ENCODE assay signal across 1 cellular context in genomic region chr12:26768611-26769603, GRCh38.
TF ChIP-seq lines count a peak whose summit lies in the region.

No MANE protein-coding gene starts in this region.

TF ChIP-seq in HepG2, 621 proteins besides CTCF, POLR2A, EP300 and RAD21 (continued from another document and continues in another):
- TF ChIP-seq CERS6 (CRISPR knock-in tag; IDR thresholded peaks at IDR 0.05) (no peak), HOXA3 (CRISPR knock-in tag; IDR thresholded peaks at IDR 0.05) (peak; percentile 71), HNF4G (IDR thresholded peaks at IDR 0.05; ENCODE audit: borderline replicate concordance, low read depth, low read length) (peak; percentile 74; the same call in 1 of the 2 replicates), HNF4G (CRISPR knock-in tag; IDR thresholded peaks at IDR 0.05; ENCODE audit: borderline replicate concordance, low read depth) (no peak), CC2D1A (CRISPR knock-in tag; IDR thresholded peaks at IDR 0.05) (no peak), ZNF615 (CRISPR knock-in tag; IDR thresholded peaks at IDR 0.05; ENCODE audit: borderline replicate concordance) (no peak), ZBTB8A (CRISPR knock-in tag; IDR thresholded peaks at IDR 0.05; ENCODE audit: borderline replicate concordance, low read depth) (no peak), ZNF3 (CRISPR knock-in tag; IDR thresholded peaks at IDR 0.05) (no peak), ZKSCAN8 (CRISPR knock-in tag; IDR thresholded peaks at IDR 0.05; ENCODE audit: borderline replicate concordance) (peak; percentile 94; the same call in 1 of the 2 replicates), ZNF547 (CRISPR knock-in tag; IDR thresholded peaks at IDR 0.05) (peak; percentile 40; the same call in 1 of the 2 replicates), NR2F2 (IDR thresholded peaks at IDR 0.05; ENCODE audit: borderline replicate concordance, low read depth) (peak; percentile 98), ZNF570 (CRISPR knock-in tag; IDR thresholded peaks at IDR 0.05; ENCODE audit: borderline replicate concordance) (no peak), ZNF770 (CRISPR knock-in tag; IDR thresholded peaks at IDR 0.05) (peak; percentile 61), JUN (CRISPR knock-in tag; IDR thresholded peaks at IDR 0.05) (peak; percentile 65; the same call in 1 of the 2 replicates), ZNF629 (CRISPR knock-in tag; conservative IDR thresholded peaks at IDR 0.05) (no peak), ZMAT3 (CRISPR knock-in tag; conservative IDR thresholded peaks at IDR 0.05) (no peak; the same call in 1 of the 2 replicates), ZMYM2 (CRISPR knock-in tag; IDR thresholded peaks at IDR 0.05) (no peak; the same call in 1 of the 2 replicates), ZNF263 (CRISPR knock-in tag; IDR thresholded peaks at IDR 0.05) (no peak), SMC3 (IDR thresholded peaks at IDR 0.05; ENCODE audit: low read length) (no peak; the same call in 1 of the 2 replicates), SMYD3 (CRISPR knock-in tag; IDR thresholded peaks at IDR 0.05) (peak; percentile 93), ZGPAT (CRISPR knock-in tag; IDR thresholded peaks at IDR 0.05) (peak; percentile 99), RAD51 (IDR thresholded peaks at IDR 0.05; ENCODE audit: borderline replicate concordance) (no peak), NONO (IDR thresholded peaks at IDR 0.05) (no peak), NONO (CRISPR knock-in tag; conservative IDR thresholded peaks at IDR 0.05) (peak; percentile 71), ZNF782 (CRISPR knock-in tag; IDR thresholded peaks at IDR 0.05; ENCODE audit: borderline replicate concordance) (no peak), ZBTB1 (CRISPR knock-in tag; IDR thresholded peaks at IDR 0.05; ENCODE audit: borderline replicate concordance) (no peak), KDM6A (CRISPR knock-in tag; IDR thresholded peaks at IDR 0.05; ENCODE audit: low read depth) (peak; percentile 91), ZNF460 (CRISPR knock-in tag; IDR thresholded peaks at IDR 0.05; ENCODE audit: borderline replicate concordance) (peak; percentile 45; the same call in 1 of the 2 replicates), ZNF557 (CRISPR knock-in tag; IDR thresholded peaks at IDR 0.05) (no peak), ZNF703 (CRISPR knock-in tag; IDR thresholded peaks at IDR 0.05; ENCODE audit: borderline replicate concordance) (peak; percentile 98), HIVEP1 (CRISPR knock-in tag; IDR thresholded peaks at IDR 0.05) (no peak), ELF1 (CRISPR knock-in tag; IDR thresholded peaks at IDR 0.05) (peak; percentile 47; the same call in 1 of the 2 replicates), PPARG (CRISPR knock-in tag; conservative IDR thresholded peaks at IDR 0.05) (peak; percentile 91), ZNF367 (CRISPR knock-in tag; IDR thresholded peaks at IDR 0.05; ENCODE audit: borderline replicate concordance) (no peak), PRMT3 (CRISPR knock-in tag; IDR thresholded peaks at IDR 0.05; ENCODE audit: borderline replicate concordance, low read depth) (no peak), SUZ12 (IDR thresholded peaks at IDR 0.05; ENCODE audit: low read depth, low read length) (no peak), ZNF724P (CRISPR knock-in tag; IDR thresholded peaks at IDR 0.05; ENCODE audit: borderline replicate concordance) (no peak), ONECUT2 (CRISPR knock-in tag; IDR thresholded peaks at IDR 0.05) (peak; percentile 90), ARID2 (CRISPR knock-in tag; IDR thresholded peaks at IDR 0.05; ENCODE audit: borderline replicate concordance) (peak; percentile 87; the same call in 1 of the 2 replicates), ARID5B (CRISPR knock-in tag; IDR thresholded peaks at IDR 0.05) (peak; percentile 100), ZNF205 (CRISPR knock-in tag; IDR thresholded peaks at IDR 0.05) (peak; percentile 77; the same call in 1 of the 2 replicates), ZNF138 (CRISPR knock-in tag; IDR thresholded peaks at IDR 0.05; ENCODE audit: low read depth) (no peak), ZNF784 (CRISPR knock-in tag; IDR thresholded peaks at IDR 0.05; ENCODE audit: borderline replicate concordance) (no peak), ETV6 (CRISPR knock-in tag; conservative IDR thresholded peaks at IDR 0.05) (no peak), ZNF441 (CRISPR knock-in tag; IDR thresholded peaks at IDR 0.05; ENCODE audit: borderline replicate concordance) (no peak)
- TF ChIP-seq, protein P1, sequence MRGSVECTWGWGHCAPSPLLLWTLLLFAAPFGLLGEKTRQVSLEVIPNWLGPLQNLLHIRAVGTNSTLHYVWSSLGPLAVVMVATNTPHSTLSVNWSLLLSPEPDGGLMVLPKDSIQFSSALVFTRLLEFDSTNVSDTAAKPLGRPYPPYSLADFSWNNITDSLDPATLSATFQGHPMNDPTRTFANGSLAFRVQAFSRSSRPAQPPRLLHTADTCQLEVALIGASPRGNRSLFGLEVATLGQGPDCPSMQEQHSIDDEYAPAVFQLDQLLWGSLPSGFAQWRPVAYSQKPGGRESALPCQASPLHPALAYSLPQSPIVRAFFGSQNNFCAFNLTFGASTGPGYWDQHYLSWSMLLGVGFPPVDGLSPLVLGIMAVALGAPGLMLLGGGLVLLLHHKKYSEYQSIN (CRISPR knock-in tag; IDR thresholded peaks at IDR 0.05; ENCODE audit: borderline replicate concordance), result no peak
- TF ChIP-seq, protein P2, sequence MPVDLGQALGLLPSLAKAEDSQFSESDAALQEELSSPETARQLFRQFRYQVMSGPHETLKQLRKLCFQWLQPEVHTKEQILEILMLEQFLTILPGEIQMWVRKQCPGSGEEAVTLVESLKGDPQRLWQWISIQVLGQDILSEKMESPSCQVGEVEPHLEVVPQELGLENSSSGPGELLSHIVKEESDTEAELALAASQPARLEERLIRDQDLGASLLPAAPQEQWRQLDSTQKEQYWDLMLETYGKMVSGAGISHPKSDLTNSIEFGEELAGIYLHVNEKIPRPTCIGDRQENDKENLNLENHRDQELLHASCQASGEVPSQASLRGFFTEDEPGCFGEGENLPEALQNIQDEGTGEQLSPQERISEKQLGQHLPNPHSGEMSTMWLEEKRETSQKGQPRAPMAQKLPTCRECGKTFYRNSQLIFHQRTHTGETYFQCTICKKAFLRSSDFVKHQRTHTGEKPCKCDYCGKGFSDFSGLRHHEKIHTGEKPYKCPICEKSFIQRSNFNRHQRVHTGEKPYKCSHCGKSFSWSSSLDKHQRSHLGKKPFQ (CRISPR knock-in tag; IDR thresholded peaks at IDR 0.05; ENCODE audit: insufficient replicate concordance), result peak; percentile 57
- TF ChIP-seq, protein P3, sequence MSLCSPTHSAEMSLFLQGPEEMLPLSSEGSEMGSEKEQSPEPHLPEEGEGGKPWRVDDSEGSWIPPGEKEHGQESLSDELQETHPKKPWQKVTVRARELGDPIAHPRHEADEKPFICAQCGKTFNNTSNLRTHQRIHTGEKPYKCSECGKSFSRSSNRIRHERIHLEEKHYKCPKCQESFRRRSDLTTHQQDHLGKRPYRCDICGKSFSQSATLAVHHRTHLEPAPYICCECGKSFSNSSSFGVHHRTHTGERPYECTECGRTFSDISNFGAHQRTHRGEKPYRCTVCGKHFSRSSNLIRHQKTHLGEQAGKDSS (CRISPR knock-in tag; IDR thresholded peaks at IDR 0.05; ENCODE audit: borderline replicate concordance, low read depth), result 0 out of 2 replicates have a peak, but pooled peaks have one; percentile 23
- TF ChIP-seq, protein P4, sequence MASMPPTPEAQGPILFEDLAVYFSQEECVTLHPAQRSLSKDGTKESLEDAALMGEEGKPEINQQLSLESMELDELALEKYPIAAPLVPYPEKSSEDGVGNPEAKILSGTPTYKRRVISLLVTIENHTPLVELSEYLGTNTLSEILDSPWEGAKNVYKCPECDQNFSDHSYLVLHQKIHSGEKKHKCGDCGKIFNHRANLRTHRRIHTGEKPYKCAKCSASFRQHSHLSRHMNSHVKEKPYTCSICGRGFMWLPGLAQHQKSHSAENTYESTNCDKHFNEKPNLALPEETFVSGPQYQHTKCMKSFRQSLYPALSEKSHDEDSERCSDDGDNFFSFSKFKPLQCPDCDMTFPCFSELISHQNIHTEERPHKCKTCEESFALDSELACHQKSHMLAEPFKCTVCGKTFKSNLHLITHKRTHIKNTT (CRISPR knock-in tag; IDR thresholded peaks at IDR 0.05), result no peak
- TF ChIP-seq, protein P5, sequence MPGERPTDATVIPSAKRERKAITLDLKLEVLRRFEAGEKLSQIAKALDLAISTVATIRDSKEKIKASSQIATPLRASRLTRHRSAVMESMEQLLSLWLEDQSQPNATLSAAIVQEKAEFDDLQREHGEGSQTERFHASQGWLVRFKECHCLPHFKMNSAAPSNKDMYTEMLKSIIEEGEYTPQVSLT (CRISPR knock-in tag; IDR thresholded peaks at IDR 0.05; ENCODE audit: borderline replicate concordance, low read depth), result no peak
- TF ChIP-seq, protein P6, sequence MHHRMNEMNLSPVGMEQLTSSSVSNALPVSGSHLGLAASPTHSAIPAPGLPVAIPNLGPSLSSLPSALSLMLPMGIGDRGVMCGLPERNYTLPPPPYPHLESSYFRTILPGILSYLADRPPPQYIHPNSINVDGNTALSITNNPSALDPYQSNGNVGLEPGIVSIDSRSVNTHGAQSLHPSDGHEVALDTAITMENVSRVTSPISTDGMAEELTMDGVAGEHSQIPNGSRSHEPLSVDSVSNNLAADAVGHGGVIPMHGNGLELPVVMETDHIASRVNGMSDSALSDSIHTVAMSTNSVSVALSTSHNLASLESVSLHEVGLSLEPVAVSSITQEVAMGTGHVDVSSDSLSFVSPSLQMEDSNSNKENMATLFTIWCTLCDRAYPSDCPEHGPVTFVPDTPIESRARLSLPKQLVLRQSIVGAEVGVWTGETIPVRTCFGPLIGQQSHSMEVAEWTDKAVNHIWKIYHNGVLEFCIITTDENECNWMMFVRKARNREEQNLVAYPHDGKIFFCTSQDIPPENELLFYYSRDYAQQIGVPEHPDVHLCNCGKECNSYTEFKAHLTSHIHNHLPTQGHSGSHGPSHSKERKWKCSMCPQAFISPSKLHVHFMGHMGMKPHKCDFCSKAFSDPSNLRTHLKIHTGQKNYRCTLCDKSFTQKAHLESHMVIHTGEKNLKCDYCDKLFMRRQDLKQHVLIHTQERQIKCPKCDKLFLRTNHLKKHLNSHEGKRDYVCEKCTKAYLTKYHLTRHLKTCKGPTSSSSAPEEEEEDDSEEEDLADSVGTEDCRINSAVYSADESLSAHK (CRISPR knock-in tag; IDR thresholded peaks at IDR 0.05; ENCODE audit: borderline replicate concordance), result no peak
